Comparison of ENCODE assay signal across 1 cellular context in genomic region chr2:1047485-1047884, GRCh38.
TF ChIP-seq lines count a peak whose summit lies in the region.

No MANE protein-coding gene starts in this region.

TF ChIP-seq in K562, 482 proteins besides CTCF, POLR2A, EP300 and RAD21 (continued from another document):
- TF ChIP-seq, protein P1, sequence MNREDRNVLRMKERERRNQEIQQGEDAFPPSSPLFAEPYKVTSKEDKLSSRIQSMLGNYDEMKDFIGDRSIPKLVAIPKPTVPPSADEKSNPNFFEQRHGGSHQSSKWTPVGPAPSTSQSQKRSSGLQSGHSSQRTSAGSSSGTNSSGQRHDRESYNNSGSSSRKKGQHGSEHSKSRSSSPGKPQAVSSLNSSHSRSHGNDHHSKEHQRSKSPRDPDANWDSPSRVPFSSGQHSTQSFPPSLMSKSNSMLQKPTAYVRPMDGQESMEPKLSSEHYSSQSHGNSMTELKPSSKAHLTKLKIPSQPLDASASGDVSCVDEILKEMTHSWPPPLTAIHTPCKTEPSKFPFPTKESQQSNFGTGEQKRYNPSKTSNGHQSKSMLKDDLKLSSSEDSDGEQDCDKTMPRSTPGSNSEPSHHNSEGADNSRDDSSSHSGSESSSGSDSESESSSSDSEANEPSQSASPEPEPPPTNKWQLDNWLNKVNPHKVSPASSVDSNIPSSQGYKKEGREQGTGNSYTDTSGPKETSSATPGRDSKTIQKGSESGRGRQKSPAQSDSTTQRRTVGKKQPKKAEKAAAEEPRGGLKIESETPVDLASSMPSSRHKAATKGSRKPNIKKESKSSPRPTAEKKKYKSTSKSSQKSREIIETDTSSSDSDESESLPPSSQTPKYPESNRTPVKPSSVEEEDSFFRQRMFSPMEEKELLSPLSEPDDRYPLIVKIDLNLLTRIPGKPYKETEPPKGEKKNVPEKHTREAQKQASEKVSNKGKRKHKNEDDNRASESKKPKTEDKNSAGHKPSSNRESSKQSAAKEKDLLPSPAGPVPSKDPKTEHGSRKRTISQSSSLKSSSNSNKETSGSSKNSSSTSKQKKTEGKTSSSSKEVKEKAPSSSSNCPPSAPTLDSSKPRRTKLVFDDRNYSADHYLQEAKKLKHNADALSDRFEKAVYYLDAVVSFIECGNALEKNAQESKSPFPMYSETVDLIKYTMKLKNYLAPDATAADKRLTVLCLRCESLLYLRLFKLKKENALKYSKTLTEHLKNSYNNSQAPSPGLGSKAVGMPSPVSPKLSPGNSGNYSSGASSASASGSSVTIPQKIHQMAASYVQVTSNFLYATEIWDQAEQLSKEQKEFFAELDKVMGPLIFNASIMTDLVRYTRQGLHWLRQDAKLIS (CRISPR knock-in tag; IDR thresholded peaks at IDR 0.05), result no peak
- TF ChIP-seq E2F1 (CRISPR knock-in tag; IDR thresholded peaks at IDR 0.05) (no peak), MCM2 (IDR thresholded peaks at IDR 0.05; ENCODE audit: low read depth) (no peak), ESRRB (CRISPR knock-in tag; IDR thresholded peaks at IDR 0.05; ENCODE audit: borderline replicate concordance) (no peak)
- TF ChIP-seq, protein P2, sequence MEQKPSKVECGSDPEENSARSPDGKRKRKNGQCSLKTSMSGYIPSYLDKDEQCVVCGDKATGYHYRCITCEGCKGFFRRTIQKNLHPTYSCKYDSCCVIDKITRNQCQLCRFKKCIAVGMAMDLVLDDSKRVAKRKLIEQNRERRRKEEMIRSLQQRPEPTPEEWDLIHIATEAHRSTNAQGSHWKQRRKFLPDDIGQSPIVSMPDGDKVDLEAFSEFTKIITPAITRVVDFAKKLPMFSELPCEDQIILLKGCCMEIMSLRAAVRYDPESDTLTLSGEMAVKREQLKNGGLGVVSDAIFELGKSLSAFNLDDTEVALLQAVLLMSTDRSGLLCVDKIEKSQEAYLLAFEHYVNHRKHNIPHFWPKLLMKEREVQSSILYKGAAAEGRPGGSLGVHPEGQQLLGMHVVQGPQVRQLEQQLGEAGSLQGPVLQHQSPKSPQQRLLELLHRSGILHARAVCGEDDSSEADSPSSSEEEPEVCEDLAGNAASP (IDR thresholded peaks at IDR 0.05), result no peak
- TF ChIP-seq, protein P3, sequence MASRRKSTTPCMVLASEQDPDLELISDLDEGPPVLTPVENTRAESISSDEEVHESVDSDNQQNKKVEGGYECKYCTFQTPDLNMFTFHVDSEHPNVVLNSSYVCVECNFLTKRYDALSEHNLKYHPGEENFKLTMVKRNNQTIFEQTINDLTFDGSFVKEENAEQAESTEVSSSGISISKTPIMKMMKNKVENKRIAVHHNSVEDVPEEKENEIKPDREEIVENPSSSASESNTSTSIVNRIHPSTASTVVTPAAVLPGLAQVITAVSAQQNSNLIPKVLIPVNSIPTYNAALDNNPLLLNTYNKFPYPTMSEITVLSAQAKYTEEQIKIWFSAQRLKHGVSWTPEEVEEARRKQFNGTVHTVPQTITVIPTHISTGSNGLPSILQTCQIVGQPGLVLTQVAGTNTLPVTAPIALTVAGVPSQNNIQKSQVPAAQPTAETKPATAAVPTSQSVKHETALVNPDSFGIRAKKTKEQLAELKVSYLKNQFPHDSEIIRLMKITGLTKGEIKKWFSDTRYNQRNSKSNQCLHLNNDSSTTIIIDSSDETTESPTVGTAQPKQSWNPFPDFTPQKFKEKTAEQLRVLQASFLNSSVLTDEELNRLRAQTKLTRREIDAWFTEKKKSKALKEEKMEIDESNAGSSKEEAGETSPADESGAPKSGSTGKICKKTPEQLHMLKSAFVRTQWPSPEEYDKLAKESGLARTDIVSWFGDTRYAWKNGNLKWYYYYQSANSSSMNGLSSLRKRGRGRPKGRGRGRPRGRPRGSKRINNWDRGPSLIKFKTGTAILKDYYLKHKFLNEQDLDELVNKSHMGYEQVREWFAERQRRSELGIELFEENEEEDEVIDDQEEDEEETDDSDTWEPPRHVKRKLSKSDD (conservative IDR thresholded peaks at IDR 0.05; ENCODE audit: low read length), result no peak
